7 cellular contexts compared by ENCODE assay signal in genomic region chr1:154764773-154765172, GRCh38.
"Had no signal": no experiment of that assay in that cellular context is flagged by ENCODE, and none has a peak within 500 bp of the region (broad histone marks: within the 10 kb centered on the region; RNA-seq: fewer than 3 reads in every experiment).

No MANE protein-coding gene starts in this region.

- FAIRE-seq: G401.6, GM12878, GM12891, GM18507, GM19239 had no signal

- ATAC-seq: GM12878 had no signal

- DNase-seq: GDM1, GF-D8 had no signal

- H3K4me3 ChIP-seq: GM12878 had no signal
